1 cellular context compared by ENCODE assay signal in the genomic region with DNA sequence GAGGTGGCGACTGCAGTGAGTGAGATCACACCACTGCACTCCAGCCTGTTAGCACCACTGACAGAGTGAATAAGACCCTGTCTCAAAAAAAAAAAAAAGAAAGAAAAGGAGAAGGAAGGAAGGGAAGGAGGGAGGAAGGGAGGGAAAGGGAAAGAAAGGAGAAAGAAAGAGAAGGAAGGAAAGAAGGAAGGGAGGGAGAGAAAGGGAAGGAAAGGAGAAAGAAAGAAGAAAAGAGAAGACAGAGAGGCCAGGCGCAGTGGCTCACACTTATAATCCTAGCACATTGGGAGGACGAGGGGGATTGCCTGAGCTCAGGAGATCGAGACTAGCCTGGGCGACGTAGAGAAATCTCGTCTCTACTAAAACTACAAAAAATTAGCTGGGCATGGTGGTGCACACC.
TF ChIP-seq lines count a peak whose summit lies in the region.

No MANE protein-coding gene starts in this region.

TF ChIP-seq in HEK293, 187 proteins besides CTCF, POLR2A, EP300 and RAD21 (continued from another document):
- TF ChIP-seq, protein P1, sequence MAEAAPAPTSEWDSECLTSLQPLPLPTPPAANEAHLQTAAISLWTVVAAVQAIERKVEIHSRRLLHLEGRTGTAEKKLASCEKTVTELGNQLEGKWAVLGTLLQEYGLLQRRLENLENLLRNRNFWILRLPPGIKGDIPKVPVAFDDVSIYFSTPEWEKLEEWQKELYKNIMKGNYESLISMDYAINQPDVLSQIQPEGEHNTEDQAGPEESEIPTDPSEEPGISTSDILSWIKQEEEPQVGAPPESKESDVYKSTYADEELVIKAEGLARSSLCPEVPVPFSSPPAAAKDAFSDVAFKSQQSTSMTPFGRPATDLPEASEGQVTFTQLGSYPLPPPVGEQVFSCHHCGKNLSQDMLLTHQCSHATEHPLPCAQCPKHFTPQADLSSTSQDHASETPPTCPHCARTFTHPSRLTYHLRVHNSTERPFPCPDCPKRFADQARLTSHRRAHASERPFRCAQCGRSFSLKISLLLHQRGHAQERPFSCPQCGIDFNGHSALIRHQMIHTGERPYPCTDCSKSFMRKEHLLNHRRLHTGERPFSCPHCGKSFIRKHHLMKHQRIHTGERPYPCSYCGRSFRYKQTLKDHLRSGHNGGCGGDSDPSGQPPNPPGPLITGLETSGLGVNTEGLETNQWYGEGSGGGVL (tag by site-specific recombination; IDR thresholded peaks at IDR 0.05) = no peak
- TF ChIP-seq ZNF354C (tag by site-specific recombination; IDR thresholded peaks at IDR 0.05; ENCODE audit: borderline replicate concordance, low read depth) (no peak), ZNF324 (tag by site-specific recombination; IDR thresholded peaks at IDR 0.05) (no peak), ZNF140 (tag by site-specific recombination; IDR thresholded peaks at IDR 0.05) (no peak), ZNF114 (tag by site-specific recombination; IDR thresholded peaks at IDR 0.05) (no peak), PRDM1 (tag by site-specific recombination; IDR thresholded peaks at IDR 0.05) (peak; percentile 93), ZBTB20 (tag by site-specific recombination; IDR thresholded peaks at IDR 0.05) (no peak), ZNF776 (tag by site-specific recombination; IDR thresholded peaks at IDR 0.05; ENCODE audit: borderline replicate concordance) (no peak)
